ENCODE assay signal across 17 cellular contexts in the genomic region with DNA sequence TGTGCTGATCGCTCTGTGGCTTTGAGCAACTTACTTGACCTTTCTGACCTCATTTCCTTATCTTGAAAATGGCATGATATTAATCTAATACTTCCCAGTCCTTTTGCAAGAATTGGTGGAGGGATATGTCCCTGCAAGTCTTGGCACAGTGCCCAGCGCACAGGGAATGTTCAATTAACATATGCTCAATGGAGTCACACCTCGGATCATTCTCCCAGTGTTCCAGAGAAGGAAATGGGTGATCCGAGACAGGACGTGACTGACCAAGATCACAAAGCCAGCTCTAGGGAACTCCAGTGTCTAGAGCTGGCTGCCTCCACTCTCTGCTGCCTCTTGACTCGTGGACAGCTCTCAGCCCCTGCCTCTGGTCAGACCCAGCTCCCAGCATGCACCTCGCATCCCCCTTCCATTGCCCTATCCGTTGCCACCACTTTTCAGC. TPM values are rescaled to one million over a fixed set of nuclear protein-coding genes. Genes with fewer than 3 reads are reported as not detected.
DNase-seq lines count a peak whose midpoint lies in the region; ATAC-seq and TF ChIP-seq lines count a peak whose summit lies in the region.
"Had no signal": no experiment of that assay in that cellular context is flagged by ENCODE, and none has a peak within 500 bp of the region (broad histone marks: within the 10 kb centered on the region; RNA-seq: fewer than 3 reads in every experiment).

No MANE protein-coding gene starts in this region.

- H3K9me3 ChIP-seq in HEK293 (ENCODE audit: control insufficient read depth, insufficient read depth, low read depth, low read length) (no peaks in the 10 kb centered on the region), adrenal gland (replicated peaks in 1 of 3) (no peaks in the 10 kb centered on the region), left ventricle myocardium inferior (replicated peaks) (no peaks in the 10 kb centered on the region), psoas muscle (no peaks in the 10 kb centered on the region)

- POLR2A ChIA-PET in HEK293 (lab: Yijun Ruan, JAX), result interaction anchor here (1.0 to 1.5 kb wide), 2 partner anchors 37 to 39 kb away, joined by 3 read pairs; no protein-coding TSS in a partner anchor

- ATAC-seq in psoas muscle (no peak), HG02798 (IDR thresholded peaks at IDR 0.05; ENCODE audit: poor library complexity, unreplicated experiment) (no peak)
- ATAC-seq: activated naive CD4-positive, alpha-beta T cell treated with anti-CD3 and anti-CD28 coated beads, Interleukin-2, amount 50 U/mL, for 72 hours; CD8-positive, alpha-beta T cell; left lobe of liver; T-cell had no signal

- DNase-seq in adrenal gland (peak in 6 of 7 donors; percentile 26 to 68 (median 52)), left ventricle myocardium inferior (peak; percentile 67), psoas muscle (peak; percentile 65 to 79), HPDE6-E6E7 (ENCODE audit: extremely low spot score) (no peak), HFFc6 (no peak), G401 (ENCODE audit: low spot score) (no peak)
- DNase-seq: activated CD4-positive, alpha-beta memory T cell treated with anti-CD3 and anti-CD28 coated beads, Interleukin-2, amount 10 ng/mL, durations not matched to agents 7 days and 5 days; CD8-positive, alpha-beta T cell; foreskin fibroblast; NCI-H1436; stimulated activated naive CD4-positive, alpha-beta T cell; T-cell had no signal

- peaks cover 3% of the 10 kb centered on the region for H3K27me3 Mint-ChIP-seq in HFFc6 (ENCODE audit: insufficient read depth)

- in situ Hi-C loops in G401 (cut with HindIII; ENCODE audit: low sequenced_read_pairs), result no loop called here

- no peak overlapping the region for H3K4me3 Mint-ChIP-seq in HFFc6
- H3K4me3 Mint-ChIP-seq: activated CD4-positive, alpha-beta memory T cell treated with anti-CD3 and anti-CD28 coated beads, Interleukin-2, amount 10 ng/mL, durations not matched to agents 7 days and 5 days; CD8-positive, alpha-beta T cell had no signal

- no peak overlapping the region for H3K4me3 ChIP-seq in HEK293 (ENCODE audit: low read depth, low read length)
- H3K4me3 ChIP-seq in adrenal gland, result no peak overlapping the region
- H3K4me3 ChIP-seq in left ventricle myocardium inferior, result peak overlapping the region; percentile 68
- no peak overlapping the region for H3K4me3 ChIP-seq in psoas muscle

- peaks cover 32% of the 10 kb centered on the region for H3K4me1 Mint-ChIP-seq in HFFc6 (ENCODE audit: low read depth)

- WGBS in adrenal gland, 4 donors, result 25 to 50% (median 37%) methylated on average over 8 of the region's 8 CpGs
- 42 to 45% (median 42%) methylated on average over 8 of the region's 8 CpGs for WGBS in psoas muscle, 3 donors

- CTCF ChIA-PET in HEK293 (lab: Yijun Ruan, JAX), result interaction anchor here (0.7 to 3.7 kb wide), 3 partner anchors 11 to 1202 kb away, joined by 3 to 34 read pairs (median 5); no protein-coding TSS in a partner anchor

- no peaks in the 10 kb centered on the region for H3K9me3 Mint-ChIP-seq in HFFc6
- H3K9me3 Mint-ChIP-seq: activated CD4-positive, alpha-beta memory T cell treated with anti-CD3 and anti-CD28 coated beads, Interleukin-2, amount 10 ng/mL, durations not matched to agents 7 days and 5 days; activated naive CD4-positive, alpha-beta T cell treated with anti-CD3 and anti-CD28 coated beads, Interleukin-2, amount 50 U/mL, for 72 hours; CD8-positive, alpha-beta T cell; T-cell had no signal

- H3K27ac ChIP-seq in HEK293 (ENCODE audit: extremely low read depth, low read depth, low read length) (no peak overlapping the region), adrenal gland (peak overlapping the region in 2 of 5 donors; percentile 26 to 65), left ventricle myocardium inferior (replicated peaks) (peak overlapping the region; percentile 90), psoas muscle (peak overlapping the region; percentile 50)
- H3K27ac ChIP-seq: parathyroid adenoma had no signal

- no peak overlapping the region for H3K27ac Mint-ChIP-seq in HFFc6
- H3K27ac Mint-ChIP-seq: activated CD4-positive, alpha-beta memory T cell treated with anti-CD3 and anti-CD28 coated beads, Interleukin-2, amount 10 ng/mL, durations not matched to agents 7 days and 5 days; activated naive CD4-positive, alpha-beta T cell treated with anti-CD3 and anti-CD28 coated beads, Interleukin-2, amount 50 U/mL, for 72 hours; CD8-positive, alpha-beta T cell; T-cell had no signal

- H3K36me3 ChIP-seq in HEK293 (ENCODE audit: control insufficient read depth in 2 of 2, insufficient read depth in 1 of 2, low read length in 2 of 2), result no peaks in the 10 kb centered on the region
- no peaks in the 10 kb centered on the region for H3K36me3 ChIP-seq in adrenal gland (replicated peaks in 1 of 2)
- H3K36me3 ChIP-seq in left ventricle myocardium inferior, result no peaks in the 10 kb centered on the region
- no peaks in the 10 kb centered on the region for H3K36me3 ChIP-seq in psoas muscle (ENCODE audit: insufficient read depth in 1 of 2, low read depth in 1 of 2)

- peaks cover 14% of the 10 kb centered on the region for H3K36me3 Mint-ChIP-seq in HFFc6 (ENCODE audit: low read depth)
- H3K36me3 Mint-ChIP-seq: CD8-positive, alpha-beta T cell; T-cell had no signal

- TF ChIP-seq CTCF in HEK293 (tag by site-specific recombination; IDR thresholded peaks at IDR 0.05) (no peak), adrenal gland (IDR thresholded peaks at IDR 0.05) (no peak), left ventricle myocardium inferior (IDR thresholded peaks at IDR 0.05; ENCODE audit: borderline replicate concordance) (no peak), psoas muscle (IDR thresholded peaks at IDR 0.05) (no peak), HFFc6 (IDR thresholded peaks at IDR 0.05) (no peak)

- H3K27me3 ChIP-seq in adrenal gland (peaks cover 3% of the 10 kb centered on the region), left ventricle myocardium inferior (ENCODE audit: low read depth) (peaks cover 37% of the 10 kb centered on the region), psoas muscle (ENCODE audit: insufficient read depth in 3 of 3, low read length in 2 of 3) (peaks cover 0 to 34% (median 8%) of the 10 kb centered on the region in 3 donors)

- intact Hi-C loops in adrenal gland (cut with DNase I) (no loop called here), left ventricle myocardium inferior (cut with micrococcal nuclease) (no loop called here), psoas muscle (cut with DNase I) (loop anchor here in 1 of 2 donors (10.0 kb wide), 1 partner anchor 485 kb away; no protein-coding TSS in a partner anchor)

- TF ChIP-seq POLR2A in adrenal gland (IDR thresholded peaks at IDR 0.05), result no peak

- H3K4me1 ChIP-seq in HEK293 (ENCODE audit: control insufficient read depth, insufficient read depth, low read length) (peaks cover 7% of the 10 kb centered on the region; the same call in 1 of the 2 replicates), adrenal gland (replicated peaks in 1 of 2) (peaks cover under 1 to 27% of the 10 kb centered on the region in 2 donors), left ventricle myocardium inferior (peaks cover 49% of the 10 kb centered on the region), psoas muscle (peaks cover 5% of the 10 kb centered on the region)

TF ChIP-seq in HEK293, 187 proteins besides CTCF, POLR2A, EP300 and RAD21:
- TF ChIP-seq ZFP37 (tag by site-specific recombination; IDR thresholded peaks at IDR 0.05), result no peak
- 0 out of 2 replicates have a peak, but pooled peaks have one; percentile 37 for TF ChIP-seq ZNF768 (tag by site-specific recombination; IDR thresholded peaks at IDR 0.05)

RNA-seq across cellular contexts. Expression of gene CDC42EP5, which starts 3.6 kb away (rescaled TPM):
- total RNA-seq in adrenal gland, result 10 to 100 TPM in 7 of 8 donors, 1 to 10 TPM in 1; 9.7 to 27.9 (median 15.7) TPM
- 10 to 100 TPM in 2 of 3 donors, under 1 TPM in 1; 0.44 to 36.0 (median 16.5) TPM for polyA plus RNA-seq in adrenal gland
- total RNA-seq in left ventricle myocardium inferior, result 8.7 TPM
- total RNA-seq in psoas muscle, result 1 to 10 TPM; 5.0 to 7.4 (median 6.0) TPM
- 1 to 10 TPM; 1.1 to 4.1 (median 3.1) TPM for polyA plus RNA-seq in psoas muscle
- 10 to 100 TPM; 45.9 to 70.5 (median 56.9) TPM for total RNA-seq in HFFc6 (2021; fragmentation: NEBNext Ultra II Directional; extraction: Animal tissue kit (Norgen Biotek cat#: 25700))
- total RNA-seq in G401 (2014; rRNA removed; shearing (Covaris generic)), result 85.4 and 87.3 TPM in 2 replicates
- total RNA-seq: activated CD4-positive, alpha-beta memory T cell treated with anti-CD3 and anti-CD28 coated beads, Interleukin-2, amount 10 ng/mL, durations not matched to agents 7 days and 5 days; activated naive CD4-positive, alpha-beta T cell treated with anti-CD3 and anti-CD28 coated beads, Interleukin-2, amount 50 U/mL, for 72 hours; CD8-positive, alpha-beta T cell had no signal

RNA-seq across cellular contexts. Expression of gene LENG9, which starts 5.9 kb away (rescaled TPM):
- 10 to 100 TPM in 2 of 8 donors, 1 to 10 TPM in 6; 6.3 to 15.3 (median 8.6) TPM for total RNA-seq in adrenal gland
- polyA plus RNA-seq in adrenal gland, result 1 to 10 TPM; 1.3 to 4.2 (median 3.1) TPM
- total RNA-seq in left ventricle myocardium inferior, result 1.7 TPM
- total RNA-seq in psoas muscle, result 1 to 10 TPM; 2.0 to 3.7 (median 2.7) TPM
- 1 to 10 TPM; 1.7 to 3.9 (median 3.7) TPM for polyA plus RNA-seq in psoas muscle
- 1 to 10 TPM; 3.0 to 4.0 (median 3.6) TPM for total RNA-seq in HFFc6 (2021; fragmentation: NEBNext Ultra II Directional; extraction: Animal tissue kit (Norgen Biotek cat#: 25700))
- total RNA-seq in G401 (2014; rRNA removed; shearing (Covaris generic)), result 20.6 and 20.7 TPM in 2 replicates

RNA-seq across cellular contexts. Expression of gene LENG8, which starts 20.5 kb away (rescaled TPM):
- 100 to 1,000 TPM in 4 of 8 donors, 10 to 100 TPM in 4; 33.6 to 207 (median 90.8) TPM for total RNA-seq in adrenal gland
- 100 to 1,000 TPM in 2 of 3 donors, 10 to 100 TPM in 1; 17.4 to 725 (median 247) TPM for polyA plus RNA-seq in adrenal gland
- total RNA-seq in left ventricle myocardium inferior, result 66.0 TPM
- total RNA-seq in psoas muscle, result 10 to 100 TPM; 28.2 to 60.2 (median 41.8) TPM
- 10 to 100 TPM; 21.7 to 28.6 (median 27.2) TPM for polyA plus RNA-seq in psoas muscle
- total RNA-seq in HFFc6 (2021; fragmentation: NEBNext Ultra II Directional; extraction: Animal tissue kit (Norgen Biotek cat#: 25700)), result 10 to 100 TPM; 70.7 to 76.5 (median 74.0) TPM
- total RNA-seq in G401 (2014; rRNA removed; shearing (Covaris generic)), result 5.3 and 12.4 TPM in 2 replicates

RNA-seq across cellular contexts. Expression of gene LAIR2, which starts 33.1 kb away (rescaled TPM):
- 1 to 10 TPM in 1 of 8 donors, under 1 TPM in 1, not detected in 6; 0.91 to 1.4 TPM for total RNA-seq in adrenal gland
- polyA plus RNA-seq in adrenal gland, result not detected
- total RNA-seq in left ventricle myocardium inferior, result not detected
- total RNA-seq in psoas muscle, result not detected
- polyA plus RNA-seq in psoas muscle, result not detected
- not detected for total RNA-seq in HFFc6 (2021; fragmentation: NEBNext Ultra II Directional; extraction: Animal tissue kit (Norgen Biotek cat#: 25700))
- not detected in 2 replicates for total RNA-seq in G401 (2014; rRNA removed; shearing (Covaris generic))
- total RNA-seq: CD8-positive, alpha-beta T cell; left lobe of liver had no signal

RNA-seq across cellular contexts. Expression of gene TTYH1, which starts 54.3 kb away (rescaled TPM):
- total RNA-seq in adrenal gland (1 to 10 TPM in 2 of 8 donors, under 1 TPM in 3, not detected in 3; 0.61 to 3.3 (median 0.81) TPM), left ventricle myocardium inferior (1.9 TPM), psoas muscle (1 to 10 TPM in 1 of 4 donors, under 1 TPM in 2, not detected in 1; 0.34 to 1.9 (median 0.67) TPM)
- polyA plus RNA-seq in adrenal gland (1 to 10 TPM in 2 of 3 donors, not detected in 1; 1.6 to 1.7 TPM), psoas muscle (under 1 TPM; 0.38 to 0.63 (median 0.40) TPM)
- total RNA-seq in HFFc6 (2021; fragmentation: NEBNext Ultra II Directional; extraction: Animal tissue kit (Norgen Biotek cat#: 25700)), result under 1 TPM in 1 of 6 experiments, not detected in 5; 0.45 TPM
- total RNA-seq in G401 (2014; rRNA removed; shearing (Covaris generic)), result 0.10 and 0.12 TPM in 2 replicates
- total RNA-seq: CD8-positive, alpha-beta T cell had no signal

Comparison
In these comparisons a context has a peak if more than half of its experiments do, and no peak if none do; other contexts are left out.
1. DNase-seq: peak in adrenal gland (6 of 7), left ventricle myocardium inferior (single experiment) and psoas muscle (2 of 2); none in HPDE6-E6E7 (single experiment), HFFc6 (single experiment) and G401 (single experiment).